In genomic region chr7:79719216-79719615, GRCh38 we compare ENCODE assay signal across 27 cellular contexts.
"Had no signal": no experiment of that assay in that cellular context is flagged by ENCODE, and none has a peak within 500 bp of the region (broad histone marks: within the 10 kb centered on the region; RNA-seq: fewer than 3 reads in every experiment).

No MANE protein-coding gene starts in this region.

- H3K4me2 ChIP-seq: SK-N-SH had no signal

- DNase-seq: activated CD4-positive, alpha-beta T cell treated with anti-CD3 and anti-CD28 coated beads, Interleukin-2, amount 10 ng/mL, durations not matched to agents 24 days and 14 days; activated CD4-positive, alpha-beta T cell treated with anti-CD3 and anti-CD28 coated beads, Interleukin-2, amount 50 U/mL, for 4 hours; activated CD8-positive, alpha-beta T cell treated with anti-CD3 and anti-CD28 coated beads for 36 hours; activated effector memory CD4-positive, alpha-beta T cell treated with anti-CD3 and anti-CD28 coated beads, Interleukin-2, amount 50 U/mL, for 16 hours; activated naive CD4-positive, alpha-beta T cell; activated naive CD4-positive, alpha-beta T cell treated with anti-CD3 and anti-CD28 coated beads, Interleukin-2, amount 50 U/mL, for 16 hours; activated naive CD8-positive, alpha-beta T cell treated with anti-CD3 and anti-CD28 coated beads for 36 hours; activated T-cell treated with anti-CD3 and anti-CD28 coated beads, Interleukin-2, amount 50 U/mL, for 1 hour; activated T-cell treated with anti-CD3 and anti-CD28 coated beads, Interleukin-2, amount 50 U/mL, for 72 hours; amniotic stem cell; aorta; brain microvascular endothelial cell; NCI-H1092 treated with DMSO at 0.1 percent for 48 hours; NCI-H1417; NCI-H146; NCI-H187; NCI-H2029 treated with DMSO at 0.1 percent for 48 hours; NCI-H2107; NCI-H2171; NCI-H510A; NCI-H748 treated with DMSO at 0.1 percent for 48 hours; OCI-M1; SHP77 treated with DMSO at 0.1 percent for 48 hours; SK-N-SH had no signal

- H3K9me3 ChIP-seq: SJSA1, SK-N-SH had no signal

- H3K9ac ChIP-seq: SK-N-SH had no signal

- ATAC-seq: activated CD8-positive, alpha-beta T cell treated with anti-CD3 and anti-CD28 coated beads for 36 hours; activated T-cell treated with anti-CD3 and anti-CD28 coated beads, Interleukin-2, amount 50 U/mL, for 72 hours; activated T-helper 17 cell treated with anti-CD3 and anti-CD28 coated beads, Interleukin-2, amount 50 U/mL, for 72 hours; K562 had no signal

- H3K4me1 ChIP-seq: SJSA1 had no signal

- H3K27me3 ChIP-seq: brain microvascular endothelial cell had no signal

- H3K4me3 ChIP-seq: K562, SJSA1 had no signal

- H3K27ac ChIP-seq: brain microvascular endothelial cell, SJSA1 had no signal

- H3K36me3 ChIP-seq: brain microvascular endothelial cell, SJSA1 had no signal
